Comparison of ENCODE assay signal across 9 cellular contexts in the genomic region with DNA sequence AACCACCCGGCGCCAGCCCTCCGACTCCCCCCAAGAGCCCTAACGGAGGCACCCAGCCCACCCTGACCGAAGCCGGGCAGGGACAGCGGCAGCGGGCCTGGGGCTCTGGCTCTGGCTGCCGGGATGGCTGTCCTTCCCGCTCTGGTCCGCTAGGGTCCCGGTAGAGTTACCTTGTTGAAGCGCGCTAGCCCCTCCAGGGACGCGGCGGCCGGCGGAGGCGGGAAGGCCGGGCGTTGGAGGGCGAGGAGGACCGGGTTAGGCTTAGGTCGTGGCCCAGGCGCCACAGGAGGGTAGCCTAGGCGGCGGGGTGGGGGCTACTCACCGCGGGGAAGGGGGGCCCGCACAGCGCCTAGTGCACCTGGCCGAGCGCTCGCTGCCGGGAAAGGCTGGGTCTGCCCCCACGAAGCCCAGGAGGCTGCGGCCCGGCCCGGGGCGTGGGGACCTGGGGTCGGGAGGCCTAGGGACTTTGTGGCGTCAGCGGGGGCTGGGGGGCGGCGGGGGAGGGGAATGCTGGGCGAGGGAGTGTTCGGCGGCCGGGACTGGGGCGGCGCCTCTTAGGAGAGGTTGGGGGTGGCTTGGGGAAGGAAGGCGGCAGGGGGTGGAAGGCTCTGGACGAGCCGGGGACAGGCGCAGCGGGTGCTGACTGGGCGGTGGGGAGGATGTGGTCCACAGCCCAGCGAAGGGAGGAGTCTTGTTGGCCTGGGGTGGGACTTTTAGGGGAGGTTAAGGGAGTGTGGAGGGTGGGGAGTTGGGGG. TPM values are rescaled to one million over a fixed set of nuclear protein-coding genes. Genes with fewer than 3 reads are reported as not detected.
DNase-seq lines count a peak whose midpoint lies in the region; ATAC-seq and TF ChIP-seq lines count a peak whose summit lies in the region.
"Had no signal": no experiment of that assay in that cellular context is flagged by ENCODE, and none has a peak within 500 bp of the region (broad histone marks: within the 10 kb centered on the region; RNA-seq: fewer than 3 reads in every experiment).

A gene with protein sequence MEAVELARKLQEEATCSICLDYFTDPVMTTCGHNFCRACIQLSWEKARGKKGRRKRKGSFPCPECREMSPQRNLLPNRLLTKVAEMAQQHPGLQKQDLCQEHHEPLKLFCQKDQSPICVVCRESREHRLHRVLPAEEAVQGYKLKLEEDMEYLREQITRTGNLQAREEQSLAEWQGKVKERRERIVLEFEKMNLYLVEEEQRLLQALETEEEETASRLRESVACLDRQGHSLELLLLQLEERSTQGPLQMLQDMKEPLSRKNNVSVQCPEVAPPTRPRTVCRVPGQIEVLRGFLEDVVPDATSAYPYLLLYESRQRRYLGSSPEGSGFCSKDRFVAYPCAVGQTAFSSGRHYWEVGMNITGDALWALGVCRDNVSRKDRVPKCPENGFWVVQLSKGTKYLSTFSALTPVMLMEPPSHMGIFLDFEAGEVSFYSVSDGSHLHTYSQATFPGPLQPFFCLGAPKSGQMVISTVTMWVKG (minus strand): TSS at position 645 of the 755 bp plus-strand sequence. CDS start 1,789 bp downstream, outside the sequence.

- H3K27ac ChIP-seq in Peyer's patch (no peak within 1 kb of the TSS), brain microvascular endothelial cell (no peak within 1 kb of the TSS)

- no peak for DNase-seq in GM12864 (ENCODE audit: low read depth)
- DNase-seq in Peyer's patch, result no peak
- no peak for DNase-seq in brain microvascular endothelial cell
- DNase-seq in islet precursor cell, result peak; percentile 91
- peak; percentile 27 for DNase-seq in stimulated activated CD4-positive, alpha-beta T cell treated with anti-CD3 and anti-CD28 coated beads, Interleukin-4, amount 100 ng/mL, for 48 hours (ENCODE audit: low read depth in 2 of 2)
- DNase-seq in LoVo (ENCODE audit: low spot score), result no peak

- peaks cover 5 to 19% (median 11%) of the 10 kb centered on the region in 4 donors for H3K4me1 ChIP-seq in Peyer's patch

- no peak for TF ChIP-seq POLR2A in Peyer's patch (IDR thresholded peaks at IDR 0.05)

- TF ChIP-seq CTCF in GM12864 (IDR thresholded peaks at IDR 0.05; ENCODE audit: low read depth, low read length, missing control alignments) (peak; percentile 19), Peyer's patch (IDR thresholded peaks at IDR 0.05) (peak in 3 of 6 experiments; percentile 12 to 28 (median 28)), brain microvascular endothelial cell (IDR thresholded peaks at IDR 0.05; ENCODE audit: low read depth, low read length, missing control alignments) (peak; percentile 61)

- no peaks in the 10 kb centered on the region for H3K9me3 ChIP-seq in Peyer's patch

- in situ Hi-C loops in brain microvascular endothelial cell (cut with HindIII; ENCODE audit: low pct_ligation_motif_present, low sequenced_read_pairs), result no loop called here

- H3K36me3 ChIP-seq in Peyer's patch, result no peaks in the 10 kb centered on the region
- no peaks in the 10 kb centered on the region for H3K36me3 ChIP-seq in brain microvascular endothelial cell (replicated peaks)

- H3K4me3 ChIP-seq in GM12864 (ENCODE audit: low read depth, low read length) (no peak within 1 kb of the TSS), Peyer's patch (peak within 1 kb of the TSS; percentile 23 to 54 (median 45)), brain microvascular endothelial cell (ENCODE audit: low read depth, low read length) (peak within 1 kb of the TSS; percentile 33)

- ATAC-seq in HG02973 (IDR thresholded peaks at IDR 0.05; ENCODE audit: unreplicated experiment) (no peak), GM18520 (IDR thresholded peaks at IDR 0.05; ENCODE audit: unreplicated experiment) (no peak)

- H3K27me3 ChIP-seq in Peyer's patch (peaks cover 0 to 5% of the 10 kb centered on the region in 2 donors), brain microvascular endothelial cell (replicated peaks) (peaks cover 2% of the 10 kb centered on the region)

RNA-seq across cellular contexts. Expression of the gene that starts here (rescaled TPM):
- total RNA-seq in Peyer's patch, result 1 to 10 TPM in 2 of 4 donors, not detected in 2; 2.5 to 2.7 TPM
- total RNA-seq: LHCN-M2 had no signal

Comparison
In these comparisons a context has a peak if more than half of its experiments do, and no peak if none do; other contexts are left out.
1. DNase-seq: peak in islet precursor cell (single experiment) and stimulated activated CD4-positive, alpha-beta T cell treated with anti-CD3 and anti-CD28 coated beads, Interleukin-4, amount 100 ng/mL, for 48 hours (2 of 2); none in GM12864 (single experiment), Peyer's patch (0 of 3), brain microvascular endothelial cell (single experiment) and LoVo (single experiment).